24 cellular contexts compared by ENCODE assay signal in the genomic region with DNA sequence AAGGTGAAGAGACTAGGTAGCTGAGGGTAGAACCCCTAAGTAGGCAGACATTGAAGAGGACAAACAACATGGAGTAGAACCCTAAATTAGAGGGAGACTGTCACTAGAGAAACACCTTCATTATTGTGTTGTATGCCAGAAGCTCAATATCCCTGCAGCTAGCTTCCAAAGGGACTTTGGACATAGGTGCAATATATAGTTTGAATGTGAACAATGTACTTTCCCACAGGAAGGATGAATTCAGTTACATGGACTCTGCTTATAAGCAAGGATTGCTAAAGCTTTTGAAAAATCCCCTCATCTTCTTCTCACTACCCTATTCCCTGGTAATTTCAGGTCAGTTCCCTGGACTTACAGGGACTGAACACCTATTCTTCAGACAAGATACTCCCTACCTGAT.
"Had no signal": no experiment of that assay in that cellular context is flagged by ENCODE, and none has a peak within 500 bp of the region (broad histone marks: within the 10 kb centered on the region; RNA-seq: fewer than 3 reads in every experiment).

No MANE protein-coding gene starts in this region.

- H3K9me3 Mint-ChIP-seq: IgD-negative memory B cell had no signal

- H3K27me3 Mint-ChIP-seq: IgD-negative memory B cell had no signal

- DNase-seq: Kasumi-1, MM.1S, NCI-H1092 treated with DMSO at 0.1 percent for 48 hours, NCI-H1436, NCI-H187, NCI-H2029, NCI-H2081 treated with DMSO at 0.1 percent for 48 hours, NCI-H2171, NCI-H226, NCI-H446, NCI-H510A, NCI-H524 treated with DMSO at 0.1 percent for 48 hours, NCI-H69, NCI-H774, Right ventricle myocardium superior, RPMI8226, SIG-M5, SK-N-SH, SW 1271 had no signal

- H3K27me3 ChIP-seq: SJSA1 had no signal

- H3K36me3 ChIP-seq: SJSA1 had no signal

- FAIRE-seq: K562, RCC 7860 had no signal

- H3K9me3 ChIP-seq: SJSA1, SK-N-SH had no signal

- H3K4me3 ChIP-seq: K562, SJSA1 had no signal

- H3K4me3 Mint-ChIP-seq: IgD-negative memory B cell had no signal

- H3K27ac ChIP-seq: KMS-11, SJSA1 had no signal

- ATAC-seq: K562 had no signal

- H3K9ac ChIP-seq: KMS-11, SK-N-SH had no signal

- H3K4me2 ChIP-seq: KMS-11, SK-N-SH had no signal
